In genomic region chr18:55419939-55420664, GRCh38 we compare ENCODE assay signal across 8 cellular contexts.
A peak's percentile ranks its signal among the peaks of the same experiment; 100 is the strongest.
DNase-seq lines count a peak whose midpoint lies in the region; ATAC-seq and TF ChIP-seq lines count a peak whose summit lies in the region.

No MANE protein-coding gene starts in this region.

- DNase-seq in astrocyte of the spinal cord (ENCODE audit: low read depth, low spot score) (peak; percentile 30), myocyte (ENCODE audit: low read depth) (peak; percentile 63), aorta (no peak), HAP-1 (ENCODE audit: low spot score in 2 of 2) (no peak)
- no peak for DNase-seq in activated T-helper 2 cell treated with anti-CD3 and anti-CD28 coated beads, Interferon-gamma antibody, Interleukin-2, Interleukin-4, amounts not matched to agents 10 μg/mL and 5 μg/mL and 100 μg/mL, durations not matched to agents 14 hours and 24 hours and 36 hours (ENCODE audit: low spot score)

- peak overlapping the region; percentile 97 for H3K4me2 ChIP-seq in DOHH2 (ENCODE audit: low read length)

- no peaks in the 10 kb centered on the region for H4K20me1 ChIP-seq in DOHH2 (ENCODE audit: control insufficient read depth, insufficient read depth, low read depth, low read length)

- H3K4me3 ChIP-seq in DOHH2 (ENCODE audit: low read length) (peak overlapping the region; percentile 90), astrocyte of the spinal cord (ENCODE audit: low read depth, low read length) (peak overlapping the region; percentile 4), aorta (ENCODE audit: low read length in 2 of 2) (no peak overlapping the region), HAP-1 (no peak overlapping the region)

- H3K27ac Mint-ChIP-seq in activated T-helper 2 cell treated with anti-CD3 and anti-CD28 coated beads, Interferon-gamma antibody, Interleukin-2, Interleukin-4, amounts not matched to agents 10 μg/mL and 5 μg/mL and 100 μg/mL, durations not matched to agents 14 hours and 24 hours and 36 hours = no peak overlapping the region
- no peak overlapping the region for H3K27ac Mint-ChIP-seq in activated T-helper 17 cell treated with anti-CD3 and anti-CD28 coated beads, Interleukin-2, amount 50 U/mL, for 72 hours

- no peaks in the 10 kb centered on the region for H3K36me3 Mint-ChIP-seq in activated T-helper 2 cell treated with anti-CD3 and anti-CD28 coated beads, Interferon-gamma antibody, Interleukin-2, Interleukin-4, amounts not matched to agents 10 μg/mL and 5 μg/mL and 100 μg/mL, durations not matched to agents 14 hours and 24 hours and 36 hours (ENCODE audit: low read depth)
- H3K36me3 Mint-ChIP-seq in activated T-helper 17 cell treated with anti-CD3 and anti-CD28 coated beads, Interleukin-2, amount 50 U/mL, for 72 hours (ENCODE audit: low read depth) = no peaks in the 10 kb centered on the region

- H3K9me3 Mint-ChIP-seq in activated T-helper 2 cell treated with anti-CD3 and anti-CD28 coated beads, Interferon-gamma antibody, Interleukin-2, Interleukin-4, amounts not matched to agents 10 μg/mL and 5 μg/mL and 100 μg/mL, durations not matched to agents 14 hours and 24 hours and 36 hours = no peaks in the 10 kb centered on the region
- no peaks in the 10 kb centered on the region for H3K9me3 Mint-ChIP-seq in activated T-helper 17 cell treated with anti-CD3 and anti-CD28 coated beads, Interleukin-2, amount 50 U/mL, for 72 hours

- peak overlapping the region; percentile 100 for H3K27ac ChIP-seq in DOHH2 (ENCODE audit: low read depth, low read length)
- no peak overlapping the region for H3K27ac ChIP-seq in aorta (ENCODE audit: low read depth in 1 of 2, low read length in 2 of 2)

- H3K27me3 Mint-ChIP-seq in activated T-helper 2 cell treated with anti-CD3 and anti-CD28 coated beads, Interferon-gamma antibody, Interleukin-2, Interleukin-4, amounts not matched to agents 10 μg/mL and 5 μg/mL and 100 μg/mL, durations not matched to agents 14 hours and 24 hours and 36 hours (ENCODE audit: low read depth) = peaks cover 5% of the 10 kb centered on the region
- peaks cover 11% of the 10 kb centered on the region for H3K27me3 Mint-ChIP-seq in activated T-helper 17 cell treated with anti-CD3 and anti-CD28 coated beads, Interleukin-2, amount 50 U/mL, for 72 hours

- H3K4me1 ChIP-seq in DOHH2 (ENCODE audit: control insufficient read depth, low read length) (peaks cover 96% of the 10 kb centered on the region), aorta (ENCODE audit: control insufficient read depth in 1 of 2, insufficient read depth in 2 of 2, low read length in 2 of 2) (no peaks in the 10 kb centered on the region), HAP-1 (peaks cover 11% of the 10 kb centered on the region)

- ATAC-seq in HG02642 (IDR thresholded peaks at IDR 0.05; ENCODE audit: poor library complexity, unreplicated experiment) = peak; percentile 31
- no peak for ATAC-seq in aorta (ENCODE audit: low FRiP score)
- no peak for ATAC-seq in activated T-helper 17 cell treated with anti-CD3 and anti-CD28 coated beads, Interleukin-2, amount 50 U/mL, for 72 hours (replicated peaks)

- in situ Hi-C loops in astrocyte of the spinal cord (cut with HindIII; ENCODE audit: low sequenced_read_pairs) (no loop called here), HAP-1 (cut with MboI; ENCODE audit: low sequenced_read_pairs) (loop anchor here (10.0 to 25.0 kb wide), 3 partner anchors 167 to 317 kb away; partner anchors contain the start of gene TCF4)

- H3K27me3 ChIP-seq in DOHH2 (ENCODE audit: control insufficient read depth, low read length) (no peaks in the 10 kb centered on the region; the same call in 1 of the 2 replicates), aorta (ENCODE audit: control insufficient read depth in 1 of 2, insufficient read depth in 2 of 2, low read length in 1 of 2) (no peaks in the 10 kb centered on the region), HAP-1 (ENCODE audit: low read depth) (no peaks in the 10 kb centered on the region)

- no peaks in the 10 kb centered on the region for H3K9me2 ChIP-seq in DOHH2 (replicated peaks; ENCODE audit: control insufficient read depth, low read length)

- TF ChIP-seq CTCF in DOHH2 (IDR thresholded peaks at IDR 0.05; ENCODE audit: low read depth, low read length, poor library complexity, severe bottlenecking) = no peak
- TF ChIP-seq CTCF in astrocyte of the spinal cord (IDR thresholded peaks at IDR 0.05; ENCODE audit: low read depth, low read length) = no peak

- H3K4me3 Mint-ChIP-seq in activated T-helper 2 cell treated with anti-CD3 and anti-CD28 coated beads, Interferon-gamma antibody, Interleukin-2, Interleukin-4, amounts not matched to agents 10 μg/mL and 5 μg/mL and 100 μg/mL, durations not matched to agents 14 hours and 24 hours and 36 hours (ENCODE audit: low read depth) = no peak overlapping the region
- H3K4me3 Mint-ChIP-seq in activated T-helper 17 cell treated with anti-CD3 and anti-CD28 coated beads, Interleukin-2, amount 50 U/mL, for 72 hours = no peak overlapping the region

- H3K36me3 ChIP-seq in DOHH2 (ENCODE audit: control insufficient read depth, low read length) = peaks cover 36% of the 10 kb centered on the region
- no peaks in the 10 kb centered on the region for H3K36me3 ChIP-seq in aorta (ENCODE audit: control insufficient read depth in 1 of 2, insufficient read depth in 2 of 2, low read length in 1 of 2)
- H3K36me3 ChIP-seq in HAP-1 (replicated peaks) = no peaks in the 10 kb centered on the region

- peaks cover 80% of the 10 kb centered on the region for H3K79me2 ChIP-seq in DOHH2 (ENCODE audit: control insufficient read depth, low read length)

- no peaks in the 10 kb centered on the region for H3K9me3 ChIP-seq in DOHH2 (ENCODE audit: control insufficient read depth, insufficient read depth, low read length)
- no peaks in the 10 kb centered on the region for H3K9me3 ChIP-seq in aorta (ENCODE audit: control insufficient read depth, low read length)
- no peaks in the 10 kb centered on the region for H3K9me3 ChIP-seq in HAP-1

- H3F3A ChIP-seq in DOHH2 (ENCODE audit: control insufficient read depth, insufficient read depth) = peaks cover 57% of the 10 kb centered on the region

- intact Hi-C loops in activated T-helper 2 cell treated with anti-CD3 and anti-CD28 coated beads, Interferon-gamma antibody, Interleukin-2, Interleukin-4, amounts not matched to agents 10 μg/mL and 5 μg/mL and 100 μg/mL, durations not matched to agents 14 hours and 24 hours and 36 hours (cut with micrococcal nuclease) = loop anchor here (5.0 kb wide), 1 partner anchor 167 kb away; the partner anchor contains the start of gene TCF4
- intact Hi-C loops in aorta (cut with DNase I) = loop anchor here (5.0 to 10.0 kb wide), 5 partner anchors 98 to 1157 kb away; partner anchors contain the start of gene TCF4 (in 1 of the 2)

- peaks cover 4% of the 10 kb centered on the region for H3K4me1 Mint-ChIP-seq in activated T-helper 2 cell treated with anti-CD3 and anti-CD28 coated beads, Interferon-gamma antibody, Interleukin-2, Interleukin-4, amounts not matched to agents 10 μg/mL and 5 μg/mL and 100 μg/mL, durations not matched to agents 14 hours and 24 hours and 36 hours (ENCODE audit: low read depth)
- H3K4me1 Mint-ChIP-seq in activated T-helper 17 cell treated with anti-CD3 and anti-CD28 coated beads, Interleukin-2, amount 50 U/mL, for 72 hours = no peaks in the 10 kb centered on the region

- WGBS in aorta, 2 donors = 56 to 70% methylated on average over 7 of the region's 7 CpGs

Comparison
In these comparisons a context has a peak if more than half of its experiments do, and no peak if none do; other contexts are left out.
1. H3K4me3 ChIP-seq: peak in DOHH2 (single experiment) and astrocyte of the spinal cord (single experiment); none in aorta (0 of 2) and HAP-1 (single experiment).
2. DNase-seq: peak in astrocyte of the spinal cord (single experiment) and myocyte (single experiment); none in activated T-helper 2 cell treated with anti-CD3 and anti-CD28 coated beads, Interferon-gamma antibody, Interleukin-2, Interleukin-4, amounts not matched to agents 10 μg/mL and 5 μg/mL and 100 μg/mL, durations not matched to agents 14 hours and 24 hours and 36 hours (single experiment), aorta (0 of 2) and HAP-1 (0 of 2).